Comparison of ENCODE assay signal across 9 cellular contexts in the genomic region with DNA sequence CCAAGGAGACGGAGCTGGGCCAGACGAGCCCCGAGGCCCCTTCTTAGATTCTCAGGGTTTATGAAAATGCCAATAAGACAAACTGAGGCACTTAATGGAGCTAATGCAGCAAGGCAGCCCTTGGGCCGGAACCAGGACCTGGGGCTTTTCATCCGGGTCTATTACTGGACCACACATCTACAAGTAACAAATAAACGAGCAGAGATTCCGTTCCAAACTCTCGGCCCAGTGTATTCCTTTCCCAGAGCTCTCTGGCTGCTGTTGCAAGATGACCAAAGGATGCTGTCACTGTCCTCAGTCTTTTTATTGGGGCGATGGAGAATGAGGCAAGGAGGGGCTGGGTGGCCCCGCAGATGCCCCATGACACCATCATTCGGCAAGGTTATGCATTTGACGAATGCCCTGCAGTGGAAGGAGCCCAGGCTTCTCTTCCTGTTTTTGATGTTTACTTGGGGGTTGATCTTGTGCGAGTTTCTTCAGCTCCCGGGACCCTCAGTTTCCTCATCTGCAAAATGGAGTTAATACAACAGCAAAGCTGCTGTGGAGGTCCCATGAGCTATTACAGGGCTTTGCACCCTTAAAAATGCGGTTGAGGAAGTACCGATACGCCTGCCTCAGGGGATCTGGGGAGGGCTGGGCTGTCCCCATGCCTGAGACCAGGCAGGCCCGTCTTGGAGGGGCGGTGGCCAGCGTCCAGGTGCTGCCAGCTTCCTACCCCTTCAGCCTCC. TPM values are rescaled to one million over a fixed set of nuclear protein-coding genes. Genes with fewer than 3 reads are reported as not detected.
DNase-seq lines count a peak whose midpoint lies in the region; ATAC-seq and TF ChIP-seq lines count a peak whose summit lies in the region.
"Had no signal": no experiment of that assay in that cellular context is flagged by ENCODE, and none has a peak within 500 bp of the region (broad histone marks: within the 10 kb centered on the region; RNA-seq: fewer than 3 reads in every experiment).

No MANE protein-coding gene starts in this region.

- H3K36me3 ChIP-seq in HAP-1 (replicated peaks) = no peaks in the 10 kb centered on the region
- H3K36me3 ChIP-seq in colonic mucosa = no peaks in the 10 kb centered on the region

- peaks cover 3 to 9% of the 10 kb centered on the region in 2 donors for H3K36me3 Mint-ChIP-seq in CD14-positive monocyte
- no peaks in the 10 kb centered on the region for H3K36me3 Mint-ChIP-seq in natural killer cell treated with Interleukin-12 subunit alpha and Interleukin-12 subunit beta and Interleukin-15 and Interleukin-18, amount 100 ng/mL, for 72 hours

- intact Hi-C loops in CD14-positive monocyte (cut with micrococcal nuclease) = no loop called here
- intact Hi-C loops in colonic mucosa (cut with DNase I) = no loop called here

- peaks cover 16% of the 10 kb centered on the region for H3K4me1 Mint-ChIP-seq in CD14-positive monocyte
- peaks cover 7 to 9% of the 10 kb centered on the region in 2 donors for H3K4me1 Mint-ChIP-seq in natural killer cell treated with Interleukin-12 subunit alpha and Interleukin-12 subunit beta and Interleukin-15 and Interleukin-18, amount 100 ng/mL, for 72 hours (ENCODE audit: low read depth in 2 of 2)

- ATAC-seq in natural killer cell treated with Interleukin-12 subunit alpha and Interleukin-12 subunit beta and Interleukin-15 and Interleukin-18, amount 100 ng/mL, for 72 hours = no peak
- no peak for ATAC-seq in GM21529 (IDR thresholded peaks at IDR 0.05; ENCODE audit: unreplicated experiment)

- peaks cover 41 to 58% (median 57%) of the 10 kb centered on the region in 3 donors for H3K27me3 Mint-ChIP-seq in CD14-positive monocyte (ENCODE audit: low read depth in 3 of 3)
- H3K27me3 Mint-ChIP-seq in natural killer cell treated with Interleukin-12 subunit alpha and Interleukin-12 subunit beta and Interleukin-15 and Interleukin-18, amount 100 ng/mL, for 72 hours = peaks cover 32 to 43% of the 10 kb centered on the region in 2 donors

- H3K27me3 ChIP-seq in HAP-1 (ENCODE audit: low read depth) = peaks cover 8% of the 10 kb centered on the region
- peaks cover 47% of the 10 kb centered on the region for H3K27me3 ChIP-seq in colonic mucosa

- peaks cover 0 to 11% (median 5%) of the 10 kb centered on the region in 7 donors for H3K9me3 Mint-ChIP-seq in CD14-positive monocyte
- no peaks in the 10 kb centered on the region for H3K9me3 Mint-ChIP-seq in natural killer cell treated with Interleukin-12 subunit alpha and Interleukin-12 subunit beta and Interleukin-15 and Interleukin-18, amount 100 ng/mL, for 72 hours

- in situ Hi-C loops in HAP-1 (cut with MboI; ENCODE audit: low sequenced_read_pairs) = loop anchor here (25.0 kb wide), 1 partner anchor 517 kb away; no protein-coding TSS in a partner anchor

- DNase-seq in CD14-positive monocyte (ENCODE audit: low spot score) = no peak
- DNase-seq in HAP-1 (ENCODE audit: low spot score in 2 of 2) = no peak
- no peak for DNase-seq in colonic mucosa
- DNase-seq in natural killer cell treated with Interleukin-12 subunit alpha and Interleukin-12 subunit beta and Interleukin-15 and Interleukin-18, amount 100 ng/mL, for 72 hours (ENCODE audit: low spot score) = no peak
- DNase-seq in stimulated activated CD8-positive, alpha-beta memory T cell treated with anti-CD3 and anti-CD28 coated beads, Interleukin-4, amount 100 ng/mL, for 48 hours = no peak
- no peak for DNase-seq in NCI-H1105 treated with DMSO at 0.1 percent for 48 hours (lab: John Stamatoyannopoulos, UW)
- DNase-seq in NCI-H526 (lab: John Stamatoyannopoulos, UW) = no peak

- H3K9me3 ChIP-seq in HAP-1 = no peaks in the 10 kb centered on the region
- H3K9me3 ChIP-seq in colonic mucosa = no peaks in the 10 kb centered on the region

- H3K27ac ChIP-seq in colonic mucosa = peak overlapping the region; percentile 32

- peak overlapping the region; percentile 75 to 82 for H3K4me3 Mint-ChIP-seq in CD14-positive monocyte
- peak overlapping the region; percentile 62 for H3K4me3 Mint-ChIP-seq in natural killer cell treated with Interleukin-12 subunit alpha and Interleukin-12 subunit beta and Interleukin-15 and Interleukin-18, amount 100 ng/mL, for 72 hours

- peak overlapping the region in 1 of 2 donors; percentile 56 for H3K9ac ChIP-seq in colonic mucosa (ENCODE audit: low read depth in 2 of 2, low read length in 2 of 2)

- TF ChIP-seq CTCF in CD14-positive monocyte (IDR thresholded peaks at IDR 0.05) (no peak), colonic mucosa (IDR thresholded peaks at IDR 0.05) (no peak)

- H3K27ac Mint-ChIP-seq in CD14-positive monocyte = peak overlapping the region in 1 of 7 donors; percentile 25
- no peak overlapping the region for H3K27ac Mint-ChIP-seq in natural killer cell treated with Interleukin-12 subunit alpha and Interleukin-12 subunit beta and Interleukin-15 and Interleukin-18, amount 100 ng/mL, for 72 hours

- H3K4me1 ChIP-seq in HAP-1 (no peaks in the 10 kb centered on the region; the same call in 1 of the 2 replicates), colonic mucosa (peaks cover 7% of the 10 kb centered on the region)

- peak overlapping the region; percentile 42 for H3K4me3 ChIP-seq in HAP-1
- peak overlapping the region; percentile 52 for H3K4me3 ChIP-seq in colonic mucosa

RNA-seq across cellular contexts. Expression of a gene that starts 1.1 kb away (rescaled TPM):
- under 1 TPM in 1 of 2 donors, not detected in 1; 0.03 TPM for polyA plus RNA-seq in CD14-positive monocyte
- 1 to 10 TPM; 2.1 to 5.5 TPM for total RNA-seq in colonic mucosa
- total RNA-seq in natural killer cell treated with Interleukin-12 subunit alpha and Interleukin-12 subunit beta and Interleukin-15 and Interleukin-18, amount 100 ng/mL, for 72 hours = under 1 TPM; 0.10 to 0.20 TPM

RNA-seq across cellular contexts. Expression of a gene that starts 54.8 kb away (rescaled TPM):
- polyA plus RNA-seq in CD14-positive monocyte = 10 to 100 TPM; 32.1 to 47.5 TPM
- 1 to 10 TPM; 2.2 to 2.5 TPM for total RNA-seq in colonic mucosa
- total RNA-seq in natural killer cell treated with Interleukin-12 subunit alpha and Interleukin-12 subunit beta and Interleukin-15 and Interleukin-18, amount 100 ng/mL, for 72 hours = 100 to 1,000 TPM; 112 to 119 TPM
- total RNA-seq: dermis blood vessel endothelial cell had no signal

Comparison
In these comparisons a context has a peak if more than half of its experiments do, and no peak if none do; other contexts are left out.
1. RNA of a gene that starts 54.8 kb away (total RNA-seq): 112 to 119 TPM in natural killer cell treated with Interleukin-12 subunit alpha and Interleukin-12 subunit beta and Interleukin-15 and Interleukin-18, amount 100 ng/mL, for 72 hours; 2.2 to 2.5 TPM in colonic mucosa; every median in the first group is over 10 times any median in the second.